Comparison of ENCODE assay signal across 1 cellular context in the genomic region with DNA sequence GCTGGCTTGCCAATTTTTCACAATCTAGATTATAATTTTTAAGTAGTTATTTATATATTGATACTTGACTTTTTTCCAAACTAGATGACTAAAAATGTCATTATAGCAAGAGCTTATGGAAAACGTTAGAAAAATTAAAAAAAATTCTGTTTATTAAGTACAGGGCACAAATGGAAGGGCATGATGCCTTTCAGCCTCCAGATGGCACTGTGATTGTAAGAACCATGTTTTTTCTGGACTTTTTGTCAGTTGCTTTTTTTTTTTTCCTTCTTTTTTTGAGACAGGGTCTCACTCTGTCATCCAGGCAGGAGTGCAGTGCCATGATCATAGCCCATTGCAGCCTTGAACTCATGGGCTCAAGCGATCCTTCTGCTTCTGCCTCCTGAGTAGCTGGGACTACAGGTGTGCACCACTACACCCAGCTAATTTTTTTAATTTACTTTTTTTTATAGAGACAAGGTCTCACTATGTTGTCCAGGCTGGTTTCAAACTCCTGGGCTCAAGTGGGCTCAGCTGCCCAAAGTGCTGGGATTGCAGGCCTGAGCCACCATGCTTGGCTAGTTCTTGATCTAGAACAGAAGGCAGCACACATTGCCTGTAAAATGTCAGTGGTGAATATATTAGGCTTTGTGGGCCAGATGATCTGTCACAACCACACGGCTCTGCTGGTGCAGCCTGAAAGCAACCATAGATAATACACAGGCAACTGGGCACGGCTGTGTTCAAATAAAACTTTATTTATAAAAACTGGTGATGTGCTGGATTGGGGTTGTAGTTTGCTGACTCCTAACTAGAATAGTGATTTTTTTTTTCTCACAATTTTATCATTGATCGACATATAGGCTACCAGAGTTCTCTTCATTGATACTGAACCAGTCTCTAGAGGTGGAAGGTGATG.
TF ChIP-seq lines count a peak whose summit lies in the region.

No MANE protein-coding gene starts in this region.

TF ChIP-seq in WTC11, 78 proteins besides CTCF, POLR2A, EP300 and RAD21 (continued from another document):
- TF ChIP-seq AFF4 (CRISPR knock-in tag; IDR thresholded peaks at IDR 0.05; ENCODE audit: borderline replicate concordance) = no peak
